Comparison of ENCODE assay signal across 16 cellular contexts in the genomic region with DNA sequence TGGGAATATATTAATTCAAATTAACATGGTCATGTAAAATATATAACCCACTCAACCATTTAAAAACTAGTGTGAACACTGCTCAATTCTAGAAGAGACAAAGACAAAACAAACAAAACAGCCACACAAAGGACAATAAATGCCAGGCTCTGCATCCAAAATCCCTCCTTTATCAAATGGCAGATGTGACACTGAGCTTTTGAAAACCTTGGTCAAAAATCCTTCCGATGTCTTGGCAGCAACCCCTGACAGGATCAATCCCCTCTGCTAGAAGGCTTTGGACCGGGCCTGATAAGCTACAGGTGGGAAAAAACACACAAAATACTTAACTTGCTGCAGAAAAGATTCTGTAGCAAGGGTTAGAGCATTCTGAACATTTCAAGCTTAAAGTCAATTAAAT.
A peak's percentile ranks its signal among the peaks of the same experiment; 100 is the strongest.
DNase-seq lines count a peak whose midpoint lies in the region; ATAC-seq, FAIRE-seq and TF ChIP-seq lines count a peak whose summit lies in the region.
"Had no signal": no experiment of that assay in that cellular context is flagged by ENCODE, and none has a peak within 500 bp of the region (broad histone marks: within the 10 kb centered on the region; RNA-seq: fewer than 3 reads in every experiment).

No MANE protein-coding gene starts in this region.

- peak; percentile 66 for FAIRE-seq in H54 (lab: Jason Lieb, UNC)
- FAIRE-seq: HepG2 had no signal

- DNase-seq in H54 (ENCODE audit: insufficient read length, low spot score) (no peak), globus pallidus (ENCODE audit: low spot score) (peak; percentile 67), pons (ENCODE audit: low spot score) (peak; percentile 80), NCI-H187 (lab: John Stamatoyannopoulos, UW) (no peak)
- DNase-seq: 8988T, AML-193, DMS53, GF-D8, GM23248, H7 had no signal

- no peak for TF ChIP-seq CTCF in VCaP (conservative IDR thresholded peaks at IDR 0.05)

- no peak for TF ChIP-seq POLR2A in H54 (IDR thresholded peaks at IDR 0.05; ENCODE audit: low read depth, low read length)

- H3K27ac ChIP-seq in VCaP: peak overlapping the region; percentile 44
- H3K27ac ChIP-seq: BLaER1, GM23248 had no signal

- ATAC-seq in HG03457 (IDR thresholded peaks at IDR 0.05; ENCODE audit: unreplicated experiment) (no peak), GM21717 (IDR thresholded peaks at IDR 0.05; ENCODE audit: unreplicated experiment) (no peak), HG03378 (IDR thresholded peaks at IDR 0.05; ENCODE audit: unreplicated experiment) (no peak)
- ATAC-seq: HepG2 had no signal

Comparison
In these comparisons a context has a peak if more than half of its experiments do, and no peak if none do; other contexts are left out.
1. DNase-seq: peak in globus pallidus (single experiment) and pons (single experiment); none in H54 (single experiment) and NCI-H187 (0 of 2).